ENCODE assay signal across 13 cellular contexts in genomic region chr4:105352826-105353225, GRCh38.
A peak's percentile ranks its signal among the peaks of the same experiment; 100 is the strongest.
DNase-seq lines count a peak whose midpoint lies in the region; ATAC-seq and FAIRE-seq lines count a peak whose summit lies in the region.
"Had no signal": no experiment of that assay in that cellular context is flagged by ENCODE, and none has a peak within 500 bp of the region (broad histone marks: within the 10 kb centered on the region; RNA-seq: fewer than 3 reads in every experiment).

No MANE protein-coding gene starts in this region.

- DNase-seq in EH (ENCODE audit: low read depth): peak; percentile 45
- peak; percentile 2 for DNase-seq in GM19238 (ENCODE audit: insufficient read length, low spot score)
- peak; percentile 9 for DNase-seq in T-helper 2 cell treated with Interferon-gamma antibody and Interleukin-4, amounts not matched to agents 5 μg/mL and 100 μg/mL, for 36 hours (ENCODE audit: low spot score)
- no peak for DNase-seq in frontal cortex (ENCODE audit: low spot score in 2 of 2)
- DNase-seq in AG08395 (ENCODE audit: low spot score): no peak
- no peak for DNase-seq in Karpas-422
- no peak for DNase-seq in activated naive CD4-positive, alpha-beta T cell treated with Interleukin-2 at 50 U/mL for 16 hours
- DNase-seq: activated CD4-positive, alpha-beta T cell treated with anti-CD3 and anti-CD28 coated beads, Interleukin-2, amount 50 U/mL, for 4 hours; kidney; NCI-H524; uterus had no signal

- peaks cover 6% of the 10 kb centered on the region for H3K4me1 Mint-ChIP-seq in T-helper 2 cell treated with Interferon-gamma antibody and Interleukin-4, amounts not matched to agents 5 μg/mL and 100 μg/mL, for 36 hours (ENCODE audit: low read depth)

- no peaks in the 10 kb centered on the region for H3K36me3 ChIP-seq in Karpas-422 (ENCODE audit: insufficient read depth, low read length)
- H3K36me3 ChIP-seq: uterus had no signal

- H3K9me3 ChIP-seq in Karpas-422 (ENCODE audit: low read length): no peaks in the 10 kb centered on the region
- H3K9me3 ChIP-seq: BLaER1 treated with 17β-estradiol and CSF1 and Interleukin-3, amounts not matched to agents 10 nM and 100 nM; uterus had no signal

- H2AFZ ChIP-seq in Karpas-422 (ENCODE audit: low read length): no peak overlapping the region

- no peaks in the 10 kb centered on the region for H3K79me2 ChIP-seq in Karpas-422 (ENCODE audit: low read length)

- no peaks in the 10 kb centered on the region for H3K9me3 Mint-ChIP-seq in T-helper 2 cell treated with Interferon-gamma antibody and Interleukin-4, amounts not matched to agents 5 μg/mL and 100 μg/mL, for 36 hours

- peaks cover 2% of the 10 kb centered on the region for H3K36me3 Mint-ChIP-seq in T-helper 2 cell treated with Interferon-gamma antibody and Interleukin-4, amounts not matched to agents 5 μg/mL and 100 μg/mL, for 36 hours (ENCODE audit: low read depth)

- no peaks in the 10 kb centered on the region for H3K9me2 ChIP-seq in Karpas-422 (replicated peaks; ENCODE audit: insufficient read depth, low read length)

- no peaks in the 10 kb centered on the region for H3K4me1 ChIP-seq in Karpas-422 (ENCODE audit: low read length)
- H3K4me1 ChIP-seq: uterus had no signal

- no peak overlapping the region for H3K4me3 ChIP-seq in Karpas-422 (ENCODE audit: low read length)
- H3K4me3 ChIP-seq: BLaER1 treated with 17β-estradiol and CSF1 and Interleukin-3, amounts not matched to agents 10 nM and 100 nM; uterus had no signal

- FAIRE-seq in frontal cortex (lab: Jason Lieb, UNC): no peak
- FAIRE-seq: kidney had no signal

- no peaks in the 10 kb centered on the region for H4K20me1 ChIP-seq in Karpas-422 (ENCODE audit: insufficient read depth, low read depth, low read length)
- H4K20me1 ChIP-seq: BLaER1 treated with 17β-estradiol and CSF1 and Interleukin-3, amounts not matched to agents 10 nM and 100 nM had no signal

- peak; percentile 73 for ATAC-seq in HG02884 (IDR thresholded peaks at IDR 0.05; ENCODE audit: unreplicated experiment)

- no peak overlapping the region for H3K4me3 Mint-ChIP-seq in T-helper 2 cell treated with Interferon-gamma antibody and Interleukin-4, amounts not matched to agents 5 μg/mL and 100 μg/mL, for 36 hours

- no peaks in the 10 kb centered on the region for H3K27me3 ChIP-seq in Karpas-422 (ENCODE audit: low read length)
- H3K27me3 ChIP-seq: BLaER1 treated with 17β-estradiol and CSF1 and Interleukin-3, amounts not matched to agents 10 nM and 100 nM; uterus had no signal

- H3K27ac Mint-ChIP-seq in T-helper 2 cell treated with Interferon-gamma antibody and Interleukin-4, amounts not matched to agents 5 μg/mL and 100 μg/mL, for 36 hours: no peak overlapping the region

- no peaks in the 10 kb centered on the region for H3K27me3 Mint-ChIP-seq in T-helper 2 cell treated with Interferon-gamma antibody and Interleukin-4, amounts not matched to agents 5 μg/mL and 100 μg/mL, for 36 hours (ENCODE audit: low read depth)

- H3K4me2 ChIP-seq in Karpas-422 (ENCODE audit: low read depth, low read length, poor library complexity, severe bottlenecking): no peak overlapping the region

- H3K27ac ChIP-seq in Karpas-422 (ENCODE audit: low read length): no peak overlapping the region
- H3K27ac ChIP-seq: BLaER1 treated with 17β-estradiol and CSF1 and Interleukin-3, amounts not matched to agents 10 nM and 100 nM; uterus had no signal

- no peak overlapping the region for H3K9ac ChIP-seq in Karpas-422 (ENCODE audit: low read length)
- H3K9ac ChIP-seq: BLaER1 treated with 17β-estradiol and CSF1 and Interleukin-3, amounts not matched to agents 10 nM and 100 nM had no signal

Comparison
In these comparisons a context has a peak if more than half of its experiments do, and no peak if none do; other contexts are left out.
1. DNase-seq: peak in EH (single experiment), GM19238 (single experiment) and T-helper 2 cell treated with Interferon-gamma antibody and Interleukin-4, amounts not matched to agents 5 μg/mL and 100 μg/mL, for 36 hours (single experiment); none in frontal cortex (0 of 2), AG08395 (single experiment), Karpas-422 (single experiment) and activated naive CD4-positive, alpha-beta T cell treated with Interleukin-2 at 50 U/mL for 16 hours (single experiment).